ENCODE assay signal across 1 cellular context in the genomic region with DNA sequence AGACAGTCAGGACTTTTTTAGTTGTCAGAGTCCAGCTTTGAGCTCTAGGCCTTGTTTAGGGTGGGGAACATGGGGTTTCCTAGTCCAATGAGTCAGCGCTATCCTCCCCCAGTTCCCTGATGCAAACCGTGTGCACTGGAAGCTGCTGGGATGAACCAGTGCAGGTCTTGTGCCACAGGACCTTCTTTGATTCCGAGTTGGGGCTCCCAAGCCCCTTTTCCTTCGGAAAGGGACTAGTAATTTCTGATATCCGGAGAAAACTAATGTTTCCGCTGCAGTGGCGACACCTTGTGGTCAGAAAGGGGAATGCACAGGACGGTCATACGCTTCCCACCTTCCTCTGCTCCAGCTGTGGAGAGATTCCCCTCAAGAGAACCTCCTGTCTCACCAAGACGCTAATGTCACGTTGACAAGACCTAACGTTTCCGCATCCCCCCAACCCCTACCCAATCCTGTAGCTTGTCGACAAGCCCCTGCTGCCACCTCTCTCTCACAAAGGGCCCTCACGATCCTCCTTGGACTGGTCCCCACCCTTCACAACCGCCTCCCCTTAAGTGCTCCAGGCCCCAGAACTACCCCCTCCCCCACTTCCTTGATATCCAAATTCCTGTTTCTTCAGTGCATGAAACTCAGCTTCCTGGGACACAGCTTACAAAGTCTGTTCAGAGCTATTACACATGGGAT.
TF ChIP-seq lines count a peak whose summit lies in the region.

No MANE protein-coding gene starts in this region.

TF ChIP-seq in K562, 482 proteins besides CTCF, POLR2A, EP300 and RAD21 (continued from another document and continues in another):
- TF ChIP-seq RHOXF2B (CRISPR knock-in tag; conservative IDR thresholded peaks at IDR 0.05): no peak
- peak; percentile 91 for TF ChIP-seq SMC3 (conservative IDR thresholded peaks at IDR 0.05; ENCODE audit: insufficient read depth, low read depth, low read length)
- TF ChIP-seq MTF1 (CRISPR knock-in tag; IDR thresholded peaks at IDR 0.05; ENCODE audit: borderline replicate concordance): no peak
- no peak for TF ChIP-seq PHB (CRISPR knock-in tag; IDR thresholded peaks at IDR 0.05)
- no peak for TF ChIP-seq ARID2 (IDR thresholded peaks at IDR 0.05)
- TF ChIP-seq HCFC1 (IDR thresholded peaks at IDR 0.05; ENCODE audit: low read depth, low read length): no peak
- TF ChIP-seq ZNF586 (CRISPR knock-in tag; conservative IDR thresholded peaks at IDR 0.05): no peak
- TF ChIP-seq RNF2 (IDR thresholded peaks at IDR 0.05): no peak
- no peak for TF ChIP-seq ZNF282 (CRISPR knock-in tag; IDR thresholded peaks at IDR 0.05)
- TF ChIP-seq HDAC1 (IDR thresholded peaks at IDR 0.05): no peak
- TF ChIP-seq, protein P1, sequence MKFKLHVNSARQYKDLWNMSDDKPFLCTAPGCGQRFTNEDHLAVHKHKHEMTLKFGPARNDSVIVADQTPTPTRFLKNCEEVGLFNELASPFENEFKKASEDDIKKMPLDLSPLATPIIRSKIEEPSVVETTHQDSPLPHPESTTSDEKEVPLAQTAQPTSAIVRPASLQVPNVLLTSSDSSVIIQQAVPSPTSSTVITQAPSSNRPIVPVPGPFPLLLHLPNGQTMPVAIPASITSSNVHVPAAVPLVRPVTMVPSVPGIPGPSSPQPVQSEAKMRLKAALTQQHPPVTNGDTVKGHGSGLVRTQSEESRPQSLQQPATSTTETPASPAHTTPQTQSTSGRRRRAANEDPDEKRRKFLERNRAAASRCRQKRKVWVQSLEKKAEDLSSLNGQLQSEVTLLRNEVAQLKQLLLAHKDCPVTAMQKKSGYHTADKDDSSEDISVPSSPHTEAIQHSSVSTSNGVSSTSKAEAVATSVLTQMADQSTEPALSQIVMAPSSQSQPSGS (CRISPR knock-in tag; IDR thresholded peaks at IDR 0.05): no peak
- TF ChIP-seq, protein P2, sequence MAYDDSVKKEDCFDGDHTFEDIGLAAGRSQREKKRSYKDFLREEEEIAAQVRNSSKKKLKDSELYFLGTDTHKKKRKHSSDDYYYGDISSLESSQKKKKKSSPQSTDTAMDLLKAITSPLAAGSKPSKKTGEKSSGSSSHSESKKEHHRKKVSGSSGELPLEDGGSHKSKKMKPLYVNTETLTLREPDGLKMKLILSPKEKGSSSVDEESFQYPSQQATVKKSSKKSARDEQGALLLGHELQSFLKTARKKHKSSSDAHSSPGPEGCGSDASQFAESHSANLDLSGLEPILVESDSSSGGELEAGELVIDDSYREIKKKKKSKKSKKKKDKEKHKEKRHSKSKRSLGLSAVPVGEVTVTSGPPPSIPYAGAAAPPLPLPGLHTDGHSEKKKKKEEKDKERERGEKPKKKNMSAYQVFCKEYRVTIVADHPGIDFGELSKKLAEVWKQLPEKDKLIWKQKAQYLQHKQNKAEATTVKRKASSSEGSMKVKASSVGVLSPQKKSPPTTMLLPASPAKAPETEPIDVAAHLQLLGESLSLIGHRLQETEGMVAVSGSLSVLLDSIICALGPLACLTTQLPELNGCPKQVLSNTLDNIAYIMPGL (CRISPR knock-in tag; IDR thresholded peaks at IDR 0.05): no peak
- no peak for TF ChIP-seq YBX1 (IDR thresholded peaks at IDR 0.05)
- TF ChIP-seq, protein P3, sequence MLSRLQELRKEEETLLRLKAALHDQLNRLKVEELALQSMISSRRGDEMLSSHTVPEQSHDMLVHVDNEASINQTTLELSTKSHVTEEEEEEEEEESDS (CRISPR knock-in tag; IDR thresholded peaks at IDR 0.05): no peak
- no peak for TF ChIP-seq KLF10 (CRISPR knock-in tag; IDR thresholded peaks at IDR 0.05)
- TF ChIP-seq, protein P4, sequence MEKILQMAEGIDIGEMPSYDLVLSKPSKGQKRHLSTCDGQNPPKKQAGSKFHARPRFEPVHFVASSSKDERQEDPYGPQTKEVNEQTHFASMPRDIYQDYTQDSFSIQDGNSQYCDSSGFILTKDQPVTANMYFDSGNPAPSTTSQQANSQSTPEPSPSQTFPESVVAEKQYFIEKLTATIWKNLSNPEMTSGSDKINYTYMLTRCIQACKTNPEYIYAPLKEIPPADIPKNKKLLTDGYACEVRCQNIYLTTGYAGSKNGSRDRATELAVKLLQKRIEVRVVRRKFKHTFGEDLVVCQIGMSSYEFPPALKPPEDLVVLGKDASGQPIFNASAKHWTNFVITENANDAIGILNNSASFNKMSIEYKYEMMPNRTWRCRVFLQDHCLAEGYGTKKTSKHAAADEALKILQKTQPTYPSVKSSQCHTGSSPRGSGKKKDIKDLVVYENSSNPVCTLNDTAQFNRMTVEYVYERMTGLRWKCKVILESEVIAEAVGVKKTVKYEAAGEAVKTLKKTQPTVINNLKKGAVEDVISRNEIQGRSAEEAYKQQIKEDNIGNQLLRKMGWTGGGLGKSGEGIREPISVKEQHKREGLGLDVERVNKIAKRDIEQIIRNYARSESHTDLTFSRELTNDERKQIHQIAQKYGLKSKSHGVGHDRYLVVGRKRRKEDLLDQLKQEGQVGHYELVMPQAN (IDR thresholded peaks at IDR 0.05; ENCODE audit: borderline replicate concordance): no peak
- no peak for TF ChIP-seq GATA2 (CRISPR knock-in tag; IDR thresholded peaks at IDR 0.05)
- TF ChIP-seq DACH1 (IDR thresholded peaks at IDR 0.05; ENCODE audit: partially characterized antibody): no peak
- no peak for TF ChIP-seq GTF2A2 (tag; IDR thresholded peaks at IDR 0.05)
- no peak for TF ChIP-seq NFATC3 (IDR thresholded peaks at IDR 0.05)
- no peak for TF ChIP-seq MCM2 (IDR thresholded peaks at IDR 0.05; ENCODE audit: low read depth)
- TF ChIP-seq, protein P5, sequence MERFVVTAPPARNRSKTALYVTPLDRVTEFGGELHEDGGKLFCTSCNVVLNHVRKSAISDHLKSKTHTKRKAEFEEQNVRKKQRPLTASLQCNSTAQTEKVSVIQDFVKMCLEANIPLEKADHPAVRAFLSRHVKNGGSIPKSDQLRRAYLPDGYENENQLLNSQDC (CRISPR knock-in tag; IDR thresholded peaks at IDR 0.05): no peak
- TF ChIP-seq SMARCC2 (IDR thresholded peaks at IDR 0.05; ENCODE audit: low read depth): no peak
- no peak for TF ChIP-seq XRCC3 (IDR thresholded peaks at IDR 0.05)
- TF ChIP-seq, protein P6, sequence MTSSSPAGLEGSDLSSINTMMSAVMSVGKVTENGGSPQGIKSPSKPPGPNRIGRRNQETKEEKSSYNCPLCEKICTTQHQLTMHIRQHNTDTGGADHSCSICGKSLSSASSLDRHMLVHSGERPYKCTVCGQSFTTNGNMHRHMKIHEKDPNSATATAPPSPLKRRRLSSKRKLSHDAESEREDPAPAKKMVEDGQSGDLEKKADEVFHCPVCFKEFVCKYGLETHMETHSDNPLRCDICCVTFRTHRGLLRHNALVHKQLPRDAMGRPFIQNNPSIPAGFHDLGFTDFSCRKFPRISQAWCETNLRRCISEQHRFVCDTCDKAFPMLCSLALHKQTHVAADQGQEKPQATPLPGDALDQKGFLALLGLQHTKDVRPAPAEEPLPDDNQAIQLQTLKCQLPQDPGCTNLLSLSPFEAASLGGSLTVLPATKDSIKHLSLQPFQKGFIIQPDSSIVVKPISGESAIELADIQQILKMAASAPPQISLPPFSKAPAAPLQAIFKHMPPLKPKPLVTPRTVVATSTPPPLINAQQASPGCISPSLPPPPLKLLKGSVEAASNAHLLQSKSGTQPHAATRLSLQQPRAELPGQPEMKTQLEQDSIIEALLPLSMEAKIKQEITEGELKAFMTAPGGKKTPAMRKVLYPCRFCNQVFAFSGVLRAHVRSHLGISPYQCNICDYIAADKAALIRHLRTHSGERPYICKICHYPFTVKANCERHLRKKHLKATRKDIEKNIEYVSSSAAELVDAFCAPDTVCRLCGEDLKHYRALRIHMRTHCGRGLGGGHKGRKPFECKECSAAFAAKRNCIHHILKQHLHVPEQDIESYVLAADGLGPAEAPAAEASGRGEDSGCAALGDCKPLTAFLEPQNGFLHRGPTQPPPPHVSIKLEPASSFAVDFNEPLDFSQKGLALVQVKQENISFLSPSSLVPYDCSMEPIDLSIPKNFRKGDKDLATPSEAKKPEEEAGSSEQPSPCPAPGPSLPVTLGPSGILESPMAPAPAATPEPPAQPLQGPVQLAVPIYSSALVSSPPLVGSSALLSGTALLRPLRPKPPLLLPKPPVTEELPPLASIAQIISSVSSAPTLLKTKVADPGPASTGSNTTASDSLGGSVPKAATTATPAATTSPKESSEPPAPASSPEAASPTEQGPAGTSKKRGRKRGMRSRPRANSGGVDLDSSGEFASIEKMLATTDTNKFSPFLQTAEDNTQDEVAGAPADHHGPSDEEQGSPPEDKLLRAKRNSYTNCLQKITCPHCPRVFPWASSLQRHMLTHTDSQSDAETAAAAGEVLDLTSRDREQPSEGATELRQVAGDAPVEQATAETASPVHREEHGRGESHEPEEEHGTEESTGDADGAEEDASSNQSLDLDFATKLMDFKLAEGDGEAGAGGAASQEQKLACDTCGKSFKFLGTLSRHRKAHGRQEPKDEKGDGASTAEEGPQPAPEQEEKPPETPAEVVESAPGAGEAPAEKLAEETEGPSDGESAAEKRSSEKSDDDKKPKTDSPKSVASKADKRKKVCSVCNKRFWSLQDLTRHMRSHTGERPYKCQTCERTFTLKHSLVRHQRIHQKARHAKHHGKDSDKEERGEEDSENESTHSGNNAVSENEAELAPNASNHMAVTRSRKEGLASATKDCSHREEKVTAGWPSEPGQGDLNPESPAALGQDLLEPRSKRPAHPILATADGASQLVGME (CRISPR knock-in tag; IDR thresholded peaks at IDR 0.05): no peak
- peak; percentile 86; the same call in 1 of the 2 replicates for TF ChIP-seq STAG1 (CRISPR knock-in tag; IDR thresholded peaks at IDR 0.05; ENCODE audit: borderline replicate concordance)
- no peak for TF ChIP-seq ZNF124 (CRISPR knock-in tag; IDR thresholded peaks at IDR 0.05)
- TF ChIP-seq, protein P7, sequence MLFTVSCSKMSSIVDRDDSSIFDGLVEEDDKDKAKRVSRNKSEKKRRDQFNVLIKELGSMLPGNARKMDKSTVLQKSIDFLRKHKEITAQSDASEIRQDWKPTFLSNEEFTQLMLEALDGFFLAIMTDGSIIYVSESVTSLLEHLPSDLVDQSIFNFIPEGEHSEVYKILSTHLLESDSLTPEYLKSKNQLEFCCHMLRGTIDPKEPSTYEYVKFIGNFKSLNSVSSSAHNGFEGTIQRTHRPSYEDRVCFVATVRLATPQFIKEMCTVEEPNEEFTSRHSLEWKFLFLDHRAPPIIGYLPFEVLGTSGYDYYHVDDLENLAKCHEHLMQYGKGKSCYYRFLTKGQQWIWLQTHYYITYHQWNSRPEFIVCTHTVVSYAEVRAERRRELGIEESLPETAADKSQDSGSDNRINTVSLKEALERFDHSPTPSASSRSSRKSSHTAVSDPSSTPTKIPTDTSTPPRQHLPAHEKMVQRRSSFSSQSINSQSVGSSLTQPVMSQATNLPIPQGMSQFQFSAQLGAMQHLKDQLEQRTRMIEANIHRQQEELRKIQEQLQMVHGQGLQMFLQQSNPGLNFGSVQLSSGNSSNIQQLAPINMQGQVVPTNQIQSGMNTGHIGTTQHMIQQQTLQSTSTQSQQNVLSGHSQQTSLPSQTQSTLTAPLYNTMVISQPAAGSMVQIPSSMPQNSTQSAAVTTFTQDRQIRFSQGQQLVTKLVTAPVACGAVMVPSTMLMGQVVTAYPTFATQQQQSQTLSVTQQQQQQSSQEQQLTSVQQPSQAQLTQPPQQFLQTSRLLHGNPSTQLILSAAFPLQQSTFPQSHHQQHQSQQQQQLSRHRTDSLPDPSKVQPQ (CRISPR knock-in tag; IDR thresholded peaks at IDR 0.05; ENCODE audit: borderline replicate concordance): no peak
- TF ChIP-seq TOE1 (IDR thresholded peaks at IDR 0.05; ENCODE audit: borderline replicate concordance): no peak
- no peak for TF ChIP-seq TOE1 (CRISPR knock-in tag; IDR thresholded peaks at IDR 0.05; ENCODE audit: borderline replicate concordance, low read depth)
- 0 out of 2 replicates have a peak, but pooled peaks have one; percentile 17 for TF ChIP-seq CREM (IDR thresholded peaks at IDR 0.05; ENCODE audit: low read depth)
- no peak for TF ChIP-seq SNIP1 (IDR thresholded peaks at IDR 0.05; ENCODE audit: low read depth)
- peak; percentile 30; the same call in 1 of the 2 replicates for TF ChIP-seq EP400 (IDR thresholded peaks at IDR 0.05)
- TF ChIP-seq SREBF2 (CRISPR knock-in tag; IDR thresholded peaks at IDR 0.05): no peak
- no peak for TF ChIP-seq NR3C1 (CRISPR knock-in tag; IDR thresholded peaks at IDR 0.05)
- TF ChIP-seq, protein P8, sequence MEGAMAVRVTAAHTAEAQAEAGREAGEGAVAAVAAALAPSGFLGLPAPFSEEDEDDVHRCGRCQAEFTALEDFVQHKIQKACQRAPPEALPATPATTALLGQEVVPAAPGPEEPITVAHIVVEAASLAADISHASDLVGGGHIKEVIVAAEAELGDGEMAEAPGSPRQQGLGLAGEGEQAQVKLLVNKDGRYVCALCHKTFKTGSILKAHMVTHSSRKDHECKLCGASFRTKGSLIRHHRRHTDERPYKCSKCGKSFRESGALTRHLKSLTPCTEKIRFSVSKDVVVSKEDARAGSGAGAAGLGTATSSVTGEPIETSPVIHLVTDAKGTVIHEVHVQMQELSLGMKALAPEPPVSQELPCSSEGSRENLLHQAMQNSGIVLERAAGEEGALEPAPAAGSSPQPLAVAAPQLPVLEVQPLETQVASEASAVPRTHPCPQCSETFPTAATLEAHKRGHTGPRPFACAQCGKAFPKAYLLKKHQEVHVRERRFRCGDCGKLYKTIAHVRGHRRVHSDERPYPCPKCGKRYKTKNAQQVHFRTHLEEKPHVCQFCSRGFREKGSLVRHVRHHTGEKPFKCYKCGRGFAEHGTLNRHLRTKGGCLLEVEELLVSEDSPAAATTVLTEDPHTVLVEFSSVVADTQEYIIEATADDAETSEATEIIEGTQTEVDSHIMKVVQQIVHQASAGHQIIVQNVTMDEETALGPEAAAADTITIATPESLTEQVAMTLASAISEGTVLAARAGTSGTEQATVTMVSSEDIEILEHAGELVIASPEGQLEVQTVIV (CRISPR knock-in tag; IDR thresholded peaks at IDR 0.05; ENCODE audit: borderline replicate concordance): no peak
- TF ChIP-seq EHMT2 (IDR thresholded peaks at IDR 0.05): no peak
- no peak for TF ChIP-seq ZBTB1 (CRISPR knock-in tag; IDR thresholded peaks at IDR 0.05; ENCODE audit: borderline replicate concordance, low read depth)
- TF ChIP-seq, protein P9, sequence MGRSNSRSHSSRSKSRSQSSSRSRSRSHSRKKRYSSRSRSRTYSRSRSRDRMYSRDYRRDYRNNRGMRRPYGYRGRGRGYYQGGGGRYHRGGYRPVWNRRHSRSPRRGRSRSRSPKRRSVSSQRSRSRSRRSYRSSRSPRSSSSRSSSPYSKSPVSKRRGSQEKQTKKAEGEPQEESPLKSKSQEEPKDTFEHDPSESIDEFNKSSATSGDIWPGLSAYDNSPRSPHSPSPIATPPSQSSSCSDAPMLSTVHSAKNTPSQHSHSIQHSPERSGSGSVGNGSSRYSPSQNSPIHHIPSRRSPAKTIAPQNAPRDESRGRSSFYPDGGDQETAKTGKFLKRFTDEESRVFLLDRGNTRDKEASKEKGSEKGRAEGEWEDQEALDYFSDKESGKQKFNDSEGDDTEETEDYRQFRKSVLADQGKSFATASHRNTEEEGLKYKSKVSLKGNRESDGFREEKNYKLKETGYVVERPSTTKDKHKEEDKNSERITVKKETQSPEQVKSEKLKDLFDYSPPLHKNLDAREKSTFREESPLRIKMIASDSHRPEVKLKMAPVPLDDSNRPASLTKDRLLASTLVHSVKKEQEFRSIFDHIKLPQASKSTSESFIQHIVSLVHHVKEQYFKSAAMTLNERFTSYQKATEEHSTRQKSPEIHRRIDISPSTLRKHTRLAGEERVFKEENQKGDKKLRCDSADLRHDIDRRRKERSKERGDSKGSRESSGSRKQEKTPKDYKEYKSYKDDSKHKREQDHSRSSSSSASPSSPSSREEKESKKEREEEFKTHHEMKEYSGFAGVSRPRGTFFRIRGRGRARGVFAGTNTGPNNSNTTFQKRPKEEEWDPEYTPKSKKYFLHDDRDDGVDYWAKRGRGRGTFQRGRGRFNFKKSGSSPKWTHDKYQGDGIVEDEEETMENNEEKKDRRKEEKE (IDR thresholded peaks at IDR 0.05; ENCODE audit: borderline replicate concordance in 1 of 2, control insufficient read depth in 1 of 2, low read depth in 2 of 2, low read length in 1 of 2): no peak
- no peak for TF ChIP-seq ZC3H4 (CRISPR knock-in tag; IDR thresholded peaks at IDR 0.05; ENCODE audit: borderline replicate concordance)
- no peak for TF ChIP-seq RBM25 (IDR thresholded peaks at IDR 0.05; ENCODE audit: low read depth, low read length, severe bottlenecking)
- no peak for TF ChIP-seq ILK (tag; IDR thresholded peaks at IDR 0.05; ENCODE audit: borderline replicate concordance, low read depth)
- no peak for TF ChIP-seq TBP (optimal IDR thresholded peaks at IDR 0.05; ENCODE audit: low read depth, low read length)
